ENCODE assay signal across 8 cellular contexts in the genomic region with DNA sequence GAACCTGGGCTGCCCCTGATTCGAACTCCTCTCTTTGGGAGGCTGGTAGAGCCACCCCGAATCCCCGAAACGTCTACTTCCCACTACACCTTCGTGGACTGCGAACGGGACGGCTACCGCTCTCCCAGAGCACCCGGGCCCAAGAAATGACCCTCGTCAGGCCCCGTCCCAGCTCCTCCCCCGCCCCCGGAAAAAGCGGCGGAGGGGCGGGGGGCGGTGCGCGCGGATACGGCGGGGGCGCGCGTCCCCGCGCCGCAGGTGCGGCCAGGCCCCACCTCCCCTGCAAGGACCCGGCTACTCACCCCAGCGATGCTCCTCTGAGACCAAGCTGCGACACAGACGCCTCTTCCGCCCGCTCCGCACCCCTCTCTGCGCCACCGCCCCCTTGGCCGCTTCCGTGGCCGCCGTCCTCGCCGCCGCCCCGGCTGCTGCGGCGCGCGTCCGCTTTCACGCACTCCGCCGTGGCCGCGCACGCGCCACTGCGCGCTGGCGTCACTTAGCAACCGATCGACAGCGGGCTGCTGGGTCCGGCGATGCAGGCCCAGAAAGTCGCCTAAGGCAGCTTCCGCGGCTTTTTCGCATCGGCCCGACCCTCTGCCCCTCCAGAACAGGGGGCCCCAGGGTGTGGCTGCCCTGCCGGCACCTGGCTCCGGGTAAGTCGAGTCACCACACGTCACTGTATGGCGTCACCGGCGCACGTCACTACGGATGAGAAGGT. TPM values are rescaled to one million over a fixed set of nuclear protein-coding genes. Genes with fewer than 3 reads are reported as not detected.
DNase-seq lines count a peak whose midpoint lies in the region; ATAC-seq and TF ChIP-seq lines count a peak whose summit lies in the region.

A gene (minus strand): TSS at position 432 of the 718 bp plus-strand sequence.

- peak; percentile 68 for DNase-seq in NCI-H748 treated with DMSO at 0.1 percent for 48 hours (lab: John Stamatoyannopoulos, UW)
- DNase-seq in activated CD8-positive, alpha-beta T cell treated with anti-CD3 and anti-CD28 coated beads for 36 hours = peak; percentile 85
- DNase-seq in effector CD4-positive, alpha-beta T cell = peak; percentile 72
- DNase-seq in lung microvascular endothelial cell (ENCODE audit: low read depth in 2 of 2) = peak; percentile 87 to 91
- peak; percentile 51 to 72 (median 54) for DNase-seq in stimulated activated CD4-positive, alpha-beta T cell treated with anti-CD3 and anti-CD28 coated beads, TNF-alpha, amount 100 ng/mL, for 48 hours (ENCODE audit: low read depth in 3 of 3)

- CTCF ChIA-PET in activated CD8-positive, alpha-beta T cell treated with anti-CD3 and anti-CD28 coated beads for 36 hours (lab: Charles Lee) = no interaction called here

- no peaks in the 10 kb centered on the region for H3K27me3 ChIP-seq in BLaER1

- TF ChIP-seq POLR2A in GM19099 (IDR thresholded peaks at IDR 0.05; ENCODE audit: extremely low read depth, insufficient read length, low read depth) = peak; percentile 60

- peak within 1 kb of the TSS; percentile 88 for H3K4me2 ChIP-seq in BLaER1

- TF ChIP-seq CTCF in activated CD8-positive, alpha-beta T cell treated with anti-CD3 and anti-CD28 coated beads for 36 hours (IDR thresholded peaks at IDR 0.05) = no peak

- H3K36me3 Mint-ChIP-seq in activated CD8-positive, alpha-beta T cell treated with anti-CD3 and anti-CD28 coated beads for 36 hours (ENCODE audit: low read depth) = no peaks in the 10 kb centered on the region

- peak within 1 kb of the TSS; percentile 86 for H3K4me3 Mint-ChIP-seq in activated CD8-positive, alpha-beta T cell treated with anti-CD3 and anti-CD28 coated beads for 36 hours

- H3K4me1 Mint-ChIP-seq in activated CD8-positive, alpha-beta T cell treated with anti-CD3 and anti-CD28 coated beads for 36 hours (ENCODE audit: low read depth) = peaks cover 44% of the 10 kb centered on the region

- intact Hi-C loops in activated CD8-positive, alpha-beta T cell treated with anti-CD3 and anti-CD28 coated beads for 36 hours (cut with micrococcal nuclease) = no loop called here

- POLR2A ChIA-PET in activated CD8-positive, alpha-beta T cell treated with anti-CD3 and anti-CD28 coated beads for 36 hours (lab: Charles Lee) = interaction anchor here (1.3 to 2.2 kb wide), 5 partner anchors 10 to 74 kb away, joined by 3 to 6 read pairs (median 3); no protein-coding TSS in a partner anchor

- peak; percentile 50 for ATAC-seq in HG03378 (IDR thresholded peaks at IDR 0.05; ENCODE audit: unreplicated experiment)
- ATAC-seq in activated CD8-positive, alpha-beta T cell treated with anti-CD3 and anti-CD28 coated beads for 36 hours = peak; percentile 77

- peak within 1 kb of the TSS; percentile 84 for H3K27ac ChIP-seq in BLaER1

- H4K20me1 ChIP-seq in BLaER1 = 0 out of 2 replicates have a peak, but pooled peaks cover 8% of the 10 kb centered on the region

- H3K4me3 ChIP-seq in BLaER1 = peak within 1 kb of the TSS; percentile 82

- H3K36me3 ChIP-seq in BLaER1 = no peaks in the 10 kb centered on the region

- H3K4me1 ChIP-seq in BLaER1 = peaks cover 20% of the 10 kb centered on the region

- H3K27ac Mint-ChIP-seq in activated CD8-positive, alpha-beta T cell treated with anti-CD3 and anti-CD28 coated beads for 36 hours = peak within 1 kb of the TSS; percentile 93

- peak within 1 kb of the TSS; percentile 84 for H3K9ac ChIP-seq in BLaER1

- H3K9me3 ChIP-seq in BLaER1 = no peaks in the 10 kb centered on the region

- H3K9me3 Mint-ChIP-seq in activated CD8-positive, alpha-beta T cell treated with anti-CD3 and anti-CD28 coated beads for 36 hours = no peaks in the 10 kb centered on the region

- no peaks in the 10 kb centered on the region for H3K27me3 Mint-ChIP-seq in activated CD8-positive, alpha-beta T cell treated with anti-CD3 and anti-CD28 coated beads for 36 hours

RNA-seq across cellular contexts. Expression of the gene that starts here (rescaled TPM):
- total RNA-seq in activated CD8-positive, alpha-beta T cell treated with anti-CD3 and anti-CD28 coated beads for 36 hours = 1 to 10 TPM; 6.2 to 6.4 TPM
- 5.9 and 7.1 TPM in 2 replicates for total RNA-seq in lung microvascular endothelial cell

Comparison
In these comparisons a context has a peak if more than half of its experiments do, and no peak if none do; other contexts are left out.
1. Peak in every context shown above with its lines: DNase-seq, ATAC-seq, H3K4me3 ChIP-seq and H3K27ac ChIP-seq.